ENCODE assay signal across 12 cellular contexts in genomic region chr9:136695435-136695895, GRCh38. TPM values are rescaled to one million over a fixed set of nuclear protein-coding genes. Genes with fewer than 3 reads are reported as not detected.
DNase-seq lines count a peak whose midpoint lies in the region; ATAC-seq and TF ChIP-seq lines count a peak whose summit lies in the region.
"Had no signal": no experiment of that assay in that cellular context is flagged by ENCODE, and none has a peak within 500 bp of the region (broad histone marks: within the 10 kb centered on the region; RNA-seq: fewer than 3 reads in every experiment).

No MANE protein-coding gene starts in this region.

- peak overlapping the region; percentile 47 for H3K9ac ChIP-seq in mucosa of stomach (ENCODE audit: low read length)

- ATAC-seq in GM21381 (IDR thresholded peaks at IDR 0.05; ENCODE audit: unreplicated experiment): no peak

- DNase-seq in DMS53 (lab: John Stamatoyannopoulos, UW) (peak; percentile 97), NCI-H2107 treated with DMSO at 0.1 percent for 48 hours (lab: John Stamatoyannopoulos, UW; ENCODE audit: unreplicated experiment) (peak; percentile 94), breast epithelium (ENCODE audit: low spot score in 2 of 2) (peak; percentile 88 to 90), DMS114 treated with DMSO at 0.1 percent for 48 hours (lab: John Stamatoyannopoulos, UW; ENCODE audit: unreplicated experiment) (no peak), nucleus accumbens (lab: John Stamatoyannopoulos, UW) (no peak), cortex of kidney (lab: John Stamatoyannopoulos, UW) (no peak)
- DNase-seq: CD4-positive, alpha-beta memory T cell; kidney glomerular epithelial cell; NK-92 treated with Interleukin-12 subunit alpha and Interleukin-12 subunit beta, amount 100 ng/mL, for 24 hours had no signal

- H3K27me3 ChIP-seq in breast epithelium: no peaks in the 10 kb centered on the region
- H3K27me3 ChIP-seq in mucosa of stomach (ENCODE audit: control insufficient read depth, insufficient read depth, low read length): peaks cover 7% of the 10 kb centered on the region

- no peak for TF ChIP-seq CTCF in breast epithelium (IDR thresholded peaks at IDR 0.05)

- TF ChIP-seq POLR2A in breast epithelium (IDR thresholded peaks at IDR 0.05): no peak

- H3K4me1 ChIP-seq in breast epithelium: no peaks in the 10 kb centered on the region
- H3K4me1 ChIP-seq in mucosa of stomach (ENCODE audit: control insufficient read depth, insufficient read depth, low read length): peaks cover 71% of the 10 kb centered on the region

- H3K9me3 ChIP-seq in breast epithelium: no peaks in the 10 kb centered on the region
- H3K9me3 ChIP-seq in mucosa of stomach (ENCODE audit: control insufficient read depth, low read length): no peaks in the 10 kb centered on the region

- intact Hi-C loops in breast epithelium (cut with DNase I; ENCODE audit: low total_unique reads): no loop called here

- H3K4me3 ChIP-seq in breast epithelium (no peak overlapping the region), mucosa of stomach (ENCODE audit: low read length) (no peak overlapping the region)

- peak overlapping the region; percentile 68 to 79 for H3K27ac ChIP-seq in breast epithelium

- H3K36me3 ChIP-seq in breast epithelium: no peaks in the 10 kb centered on the region
- H3K36me3 ChIP-seq in mucosa of stomach (ENCODE audit: control insufficient read depth, insufficient read depth, low read length): no peaks in the 10 kb centered on the region

RNA-seq across cellular contexts. Expression of gene AGPAT2, which starts 8.2 kb away (rescaled TPM):
- total RNA-seq in breast epithelium: 100 to 1,000 TPM; 106 to 551 (median 110) TPM

RNA-seq across cellular contexts. Expression of gene DIPK1B, which starts 16.9 kb away (rescaled TPM):
- total RNA-seq in breast epithelium: 1 to 10 TPM; 4.8 to 8.2 (median 5.6) TPM
- total RNA-seq: CD4-positive, alpha-beta memory T cell had no signal

RNA-seq across cellular contexts. Expression of gene EGFL7, which starts 32.7 kb away (rescaled TPM):
- total RNA-seq in breast epithelium: 100 to 1,000 TPM in 1 of 3 donors, 10 to 100 TPM in 2; 48.9 to 138 (median 53.4) TPM
- total RNA-seq: CD4-positive, alpha-beta memory T cell had no signal

RNA-seq across cellular contexts. Expression of gene LCN10, which starts 47.3 kb away (rescaled TPM):
- total RNA-seq in breast epithelium: 1 to 10 TPM in 2 of 3 donors, under 1 TPM in 1; 0.73 to 6.9 (median 6.7) TPM
- total RNA-seq: epithelial cell of proximal tubule had no signal

RNA-seq across cellular contexts. Expression of gene LCN6, which starts 52.9 kb away (rescaled TPM):
- 10 to 100 TPM in 1 of 3 donors, 1 to 10 TPM in 2; 4.1 to 12.2 (median 9.5) TPM for total RNA-seq in breast epithelium
- total RNA-seq: CD4-positive, alpha-beta memory T cell; epithelial cell of proximal tubule had no signal

Comparison
In these comparisons a context has a peak if more than half of its experiments do, and no peak if none do; other contexts are left out.
1. DNase-seq: peak in DMS53 (single experiment), NCI-H2107 treated with DMSO at 0.1 percent for 48 hours (single experiment) and breast epithelium (2 of 2); none in DMS114 treated with DMSO at 0.1 percent for 48 hours (single experiment), nucleus accumbens (0 of 56) and cortex of kidney (single experiment).